9 cellular contexts compared by ENCODE assay signal in the genomic region with DNA sequence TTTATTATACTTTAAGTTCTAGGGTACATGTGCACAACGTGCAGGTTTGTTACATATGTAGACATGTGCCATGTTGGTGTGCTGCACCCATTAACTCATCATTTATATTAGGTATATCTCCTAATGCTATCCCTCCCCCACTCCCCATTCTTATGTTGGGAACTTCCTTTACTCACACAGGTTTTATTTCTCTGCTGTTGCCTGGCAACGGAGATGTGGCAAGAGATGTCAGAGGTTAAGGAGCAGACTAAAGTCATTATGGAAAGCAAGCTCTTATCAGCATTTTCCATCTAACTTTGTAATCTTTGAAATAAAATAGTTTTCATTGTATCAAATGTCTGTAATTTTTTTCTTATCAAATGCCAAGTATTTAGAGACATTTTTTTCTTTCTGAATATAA. TPM values are rescaled to one million over a fixed set of nuclear protein-coding genes. Genes with fewer than 3 reads are reported as not detected.
DNase-seq lines count a peak whose midpoint lies in the region; ATAC-seq, FAIRE-seq and TF ChIP-seq lines count a peak whose summit lies in the region.
"Not testable (repeated sequence)": the region's sequence is repeated elsewhere in the genome, so short reads cannot be mapped to it uniquely, and the experiment has no call there.
"Had no signal": no experiment of that assay in that cellular context is flagged by ENCODE, and none has a peak within 500 bp of the region (broad histone marks: within the 10 kb centered on the region; RNA-seq: fewer than 3 reads in every experiment).

No MANE protein-coding gene starts in this region.

- H3K27me3 ChIP-seq in bronchial epithelial cell (ENCODE audit: control insufficient read depth, insufficient read depth, low read length); gastroesophageal sphincter; left lung; subcutaneous abdominal adipose tissue (ENCODE audit: control insufficient read depth in 5 of 5, insufficient read depth in 4 of 5, low read length in 5 of 5): not testable (repeated sequence)

- TF ChIP-seq POLR2A in gastroesophageal sphincter (IDR thresholded peaks at IDR 0.05), result not testable (repeated sequence)

- TF ChIP-seq EP300 in gastroesophageal sphincter (IDR thresholded peaks at IDR 0.05), result not testable (repeated sequence)

- WGBS in gastroesophageal sphincter (ENCODE audit: low coverage in 1 of 2), 2 donors, result 20 to 48% methylated on average over 1 to 2 of the region's 2 CpGs

- peak; percentile 48 for ATAC-seq in gastroesophageal sphincter
- peak; percentile 89 for ATAC-seq in left lung

- not testable (repeated sequence) for H3K36me3 ChIP-seq in bronchial epithelial cell (ENCODE audit: control insufficient read depth, insufficient read depth, low read length); gastroesophageal sphincter; left lung; subcutaneous abdominal adipose tissue (ENCODE audit: control insufficient read depth in 5 of 5, insufficient read depth in 5 of 5, low read length in 5 of 5)

- not testable (repeated sequence) for FAIRE-seq in bronchial epithelial cell (lab: Jason Lieb, UNC)

- DNase-seq in DMS 273 (lab: John Stamatoyannopoulos, UW; ENCODE audit: unreplicated experiment) (peak; percentile 65), HT-29 (ENCODE audit: low spot score) (peak; percentile 85), NCI-H460 (ENCODE audit: extremely low read depth, low read depth) (peak; percentile 45), SK-N-DZ (ENCODE audit: low spot score) (peak; percentile 77), bronchial epithelial cell (ENCODE audit: low read depth) (peak; percentile 15), left lung (peak in 1 of 2 donors; percentile 62)

- not testable (repeated sequence) for H3K9me3 ChIP-seq in gastroesophageal sphincter; left lung; subcutaneous abdominal adipose tissue (ENCODE audit: control insufficient read depth in 5 of 5, low read length in 5 of 5)

- H3K4me1 ChIP-seq in gastroesophageal sphincter, left lung: not testable (repeated sequence)
- H3K4me1 ChIP-seq in subcutaneous abdominal adipose tissue (ENCODE audit: control insufficient read depth in 5 of 5, insufficient read depth in 5 of 5, low read length in 5 of 5), result peaks cover 0 to 24% (median 14%) of the 10 kb centered on the region in 5 donors

- not testable (repeated sequence) for H3K27ac ChIP-seq in gastroesophageal sphincter
- peak overlapping the region in 1 of 2 donors; percentile 23 for H3K27ac ChIP-seq in left lung
- H3K27ac ChIP-seq in subcutaneous abdominal adipose tissue (ENCODE audit: low read depth, low read length), result peak overlapping the region; percentile 58

- intact Hi-C loops in left lung (cut with DNase I), result not testable (repeated sequence)

- TF ChIP-seq CTCF in bronchial epithelial cell (IDR thresholded peaks at IDR 0.05; ENCODE audit: insufficient read depth, low read length, severe bottlenecking); gastroesophageal sphincter (IDR thresholded peaks at IDR 0.05); left lung (IDR thresholded peaks at IDR 0.05): not testable (repeated sequence)

- H3K4me3 ChIP-seq in bronchial epithelial cell (ENCODE audit: low read depth, low read length); gastroesophageal sphincter; left lung; subcutaneous abdominal adipose tissue (ENCODE audit: low read depth in 1 of 5, low read length in 5 of 5): not testable (repeated sequence)

- H3K9ac ChIP-seq in subcutaneous abdominal adipose tissue (ENCODE audit: low read length in 5 of 5), result not testable (repeated sequence)

RNA-seq across cellular contexts. Expression of a gene that starts 26.8 kb away (rescaled TPM):
- not detected in 2 replicates for total RNA-seq in HT-29 (2014; rRNA removed; shearing (Covaris generic))
- total RNA-seq in NCI-H460 (2014; rRNA removed; shearing (Covaris generic)), result 499 and 554 TPM in 2 replicates
- polyA plus RNA-seq in NCI-H460 (2014; cell fraction: nucleus; rRNA removed), result 418 and 480 TPM in 2 replicates
- polyA plus RNA-seq in SK-N-DZ (2014; cell fraction: cytosol; rRNA removed), result 49.0 and 52.9 TPM in 2 replicates
- polyA plus RNA-seq in SK-N-DZ (2014; cell fraction: nucleus; rRNA removed), result 65.4 and 69.7 TPM in 2 replicates
- total RNA-seq in bronchial epithelial cell, result 0.53 and 7.4 TPM in 2 replicates
- 10 to 100 TPM; 27.4 to 66.6 (median 43.4) TPM for total RNA-seq in gastroesophageal sphincter
- total RNA-seq in left lung, result 10 to 100 TPM; 79.7 to 98.7 TPM
- total RNA-seq: OCI-LY7 had no signal
